ENCODE assay signal across 7 cellular contexts in the genomic region with DNA sequence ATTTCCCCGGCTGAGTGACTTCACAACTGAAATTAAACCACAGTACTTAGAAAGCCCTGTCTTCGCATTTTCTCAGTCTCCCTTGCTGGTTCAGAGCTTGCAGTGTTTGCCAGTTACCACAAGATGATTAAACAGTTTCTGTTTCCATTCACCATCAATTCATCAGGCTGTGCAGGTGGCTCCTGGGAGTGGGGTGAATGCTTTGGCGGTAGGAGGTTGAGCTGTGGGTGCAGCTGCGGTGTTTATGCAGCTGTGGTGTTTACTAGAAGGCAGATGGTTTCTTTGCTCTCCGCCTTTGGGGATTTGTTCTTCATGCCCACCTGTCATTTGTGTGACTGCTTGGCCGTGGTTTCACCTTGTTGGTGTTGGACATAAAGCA.
DNase-seq lines count a peak whose midpoint lies in the region; ATAC-seq and FAIRE-seq lines count a peak whose summit lies in the region.

No MANE protein-coding gene starts in this region.

- intact Hi-C loops in posterior cingulate gyrus (cut with DNase I) = no loop called here

- DNase-seq in GM19239 (ENCODE audit: insufficient read length, low spot score) (peak; percentile 69), NCI-H345 (lab: John Stamatoyannopoulos, UW) (peak; percentile 86), posterior cingulate gyrus (no peak), 8988T (no peak)
- peak; percentile 54 for DNase-seq in activated T-helper 9 cell treated with anti-CD3 and anti-CD28 coated beads, Interleukin-2, amount 50 U/mL, for 16 hours (ENCODE audit: low read depth)
- DNase-seq in stimulated activated CD4-positive, alpha-beta T cell treated with anti-CD3 and anti-CD28 coated beads, Interleukin-2, amount 100 ng/mL, for 48 hours = peak; percentile 47 to 57

- peak; percentile 91 for ATAC-seq in HG03060 (IDR thresholded peaks at IDR 0.05; ENCODE audit: low read depth, unreplicated experiment)

- FAIRE-seq in GM19239 (lab: Jason Lieb, UNC) = peak; percentile 99

Comparison
In these comparisons a context has a peak if more than half of its experiments do, and no peak if none do; other contexts are left out.
1. DNase-seq: peak in GM19239 (single experiment), NCI-H345 (single experiment), activated T-helper 9 cell treated with anti-CD3 and anti-CD28 coated beads, Interleukin-2, amount 50 U/mL, for 16 hours (single experiment) and stimulated activated CD4-positive, alpha-beta T cell treated with anti-CD3 and anti-CD28 coated beads, Interleukin-2, amount 100 ng/mL, for 48 hours (2 of 2); none in posterior cingulate gyrus (0 of 10) and 8988T (single experiment).